ENCODE assay signal across 9 cellular contexts in the genomic region with DNA sequence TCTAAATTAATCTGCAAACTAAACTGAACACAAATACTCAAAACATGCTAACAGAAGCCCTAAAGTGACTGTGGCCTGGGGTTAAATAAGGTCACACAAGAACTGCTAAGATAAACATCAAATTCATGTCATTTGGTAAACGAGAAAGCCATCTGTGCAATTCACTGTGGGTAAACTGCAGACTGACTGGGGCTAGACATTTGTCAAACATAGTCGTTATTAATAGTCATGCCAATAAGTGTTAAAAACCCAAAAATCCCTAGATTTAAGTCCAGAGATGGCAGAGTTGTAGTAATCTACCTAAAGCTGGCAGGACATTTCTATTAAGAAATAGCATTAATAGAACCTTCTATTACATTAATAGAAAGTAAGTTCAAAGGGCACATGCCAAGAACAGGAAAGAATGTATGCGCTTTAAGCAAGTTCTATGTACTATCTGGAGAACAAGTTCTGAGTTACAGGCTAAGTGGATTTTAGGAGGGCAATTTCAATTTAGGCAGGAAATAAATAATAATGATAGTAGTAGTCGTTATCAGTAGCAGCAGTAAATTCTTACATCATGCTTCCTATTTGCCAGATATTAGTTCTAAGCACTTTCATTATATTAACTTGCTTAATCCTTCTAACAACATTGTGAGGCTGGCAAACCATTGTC. TPM values are rescaled to one million over a fixed set of nuclear protein-coding genes. Genes with fewer than 3 reads are reported as not detected.
DNase-seq lines count a peak whose midpoint lies in the region; ATAC-seq and TF ChIP-seq lines count a peak whose summit lies in the region.
"Had no signal": no experiment of that assay in that cellular context is flagged by ENCODE, and none has a peak within 500 bp of the region (broad histone marks: within the 10 kb centered on the region; RNA-seq: fewer than 3 reads in every experiment).

No MANE protein-coding gene starts in this region.

- POLR2A ChIA-PET in PC-3 (lab: Charles Lee; ENCODE audit: unreplicated experiment): no interaction called here

- DNase-seq in PC-3: no peak
- DNase-seq in fibroblast of pulmonary artery (ENCODE audit: low read depth): peak; percentile 28
- DNase-seq in stimulated activated CD4-positive, alpha-beta T cell treated with anti-CD3 and anti-CD28 coated beads, Interleukin-12 subunit alpha, Interleukin-12 subunit beta, amount 100 ng/mL, for 4 hours: no peak
- DNase-seq in nephron progenitor cell: no peak
- no peak for DNase-seq in islet precursor cell
- no peak for DNase-seq in NCI-H2081 (lab: John Stamatoyannopoulos, UW)

- no peak overlapping the region for H3K27ac ChIP-seq in BLaER1
- H3K27ac ChIP-seq in PC-3 (ENCODE audit: low read length): peak overlapping the region; percentile 50

- H3K9ac ChIP-seq in BLaER1: no peak overlapping the region
- H3K9ac ChIP-seq in PC-3 (ENCODE audit: low read length): no peak overlapping the region

- H4K20me1 ChIP-seq in BLaER1: no peaks in the 10 kb centered on the region
- H4K20me1 ChIP-seq in PC-3 (ENCODE audit: low read length): no peaks in the 10 kb centered on the region

- H3K9me3 Mint-ChIP-seq in nephron progenitor cell: no peaks in the 10 kb centered on the region

- TF ChIP-seq CTCF in PC-3 (conservative IDR thresholded peaks at IDR 0.05; ENCODE audit: low read depth, low read length): no peak
- TF ChIP-seq CTCF in fibroblast of pulmonary artery (IDR thresholded peaks at IDR 0.05; ENCODE audit: low read length, missing control alignments): no peak
- no peak for TF ChIP-seq CTCF in nephron progenitor cell (IDR thresholded peaks at IDR 0.05)

- intact Hi-C loops in PC-3 (cut with micrococcal nuclease): no loop called here

- H3K4me1 ChIP-seq in BLaER1 (peaks cover 11% of the 10 kb centered on the region), PC-3 (ENCODE audit: insufficient read depth, low read length) (peaks cover 33% of the 10 kb centered on the region)

- H3K9me3 ChIP-seq in BLaER1 (no peaks in the 10 kb centered on the region), PC-3 (ENCODE audit: low read length) (no peaks in the 10 kb centered on the region)
- H3K9me3 ChIP-seq: esophagus muscularis mucosa had no signal

- CTCF ChIA-PET in PC-3 (lab: Charles Lee): no interaction called here

- H3K27ac Mint-ChIP-seq in nephron progenitor cell: no peak overlapping the region

- H3K4me3 Mint-ChIP-seq in nephron progenitor cell: no peak overlapping the region

- H3K9me2 ChIP-seq in PC-3 (replicated peaks; ENCODE audit: low read length): no peaks in the 10 kb centered on the region

- no peaks in the 10 kb centered on the region for H3K36me3 Mint-ChIP-seq in nephron progenitor cell (ENCODE audit: low read depth)

- no peak overlapping the region for H2AFZ ChIP-seq in PC-3 (ENCODE audit: low read length)

- H3K4me3 ChIP-seq in BLaER1 (no peak overlapping the region), PC-3 (ENCODE audit: low read length) (no peak overlapping the region), fibroblast of pulmonary artery (replicated peaks; ENCODE audit: low read depth, low read length) (no peak overlapping the region)
- H3K4me3 ChIP-seq: esophagus muscularis mucosa had no signal

- H3K36me3 ChIP-seq in BLaER1 (peaks cover 5% of the 10 kb centered on the region; the same call in 1 of the 2 replicates), PC-3 (ENCODE audit: low read depth, low read length) (no peaks in the 10 kb centered on the region)
- H3K36me3 ChIP-seq: esophagus muscularis mucosa had no signal

- H3K79me2 ChIP-seq in PC-3 (ENCODE audit: low read length): peaks cover 6% of the 10 kb centered on the region; the same call in 1 of the 2 replicates

- peaks cover 28% of the 10 kb centered on the region for H3K4me1 Mint-ChIP-seq in nephron progenitor cell

- no TSS peak for BruUV-seq in PC-3 (replicated peaks; lab: Mats Ljungman, UMichigan)

- H3K27me3 Mint-ChIP-seq in nephron progenitor cell (ENCODE audit: low read depth, poor library complexity): no peaks in the 10 kb centered on the region

- peak overlapping the region; percentile 7; the same call in 1 of the 2 replicates for H3K4me2 ChIP-seq in BLaER1
- no peak overlapping the region for H3K4me2 ChIP-seq in PC-3 (ENCODE audit: low read length)

- peak; percentile 41 for ATAC-seq in GM18868 (IDR thresholded peaks at IDR 0.05; ENCODE audit: unreplicated experiment)
- ATAC-seq in PC-3: no peak

- H3F3A ChIP-seq in PC-3 (ENCODE audit: low read length, unreplicated experiment): no peaks in the 10 kb centered on the region

- H3K27me3 ChIP-seq in BLaER1: no peaks in the 10 kb centered on the region
- no peaks in the 10 kb centered on the region for H3K27me3 ChIP-seq in PC-3 (ENCODE audit: low read length)
- H3K27me3 ChIP-seq: esophagus muscularis mucosa had no signal

RNA-seq across cellular contexts. Expression of gene EDEM3, which starts 8.6 kb away (rescaled TPM):
- total RNA-seq in PC-3 (2014; rRNA removed): 12.8 and 16.2 TPM in 2 replicates
